ENCODE assay signal across 8 cellular contexts in genomic region chr13:30792257-30793000, GRCh38. TPM values are rescaled to one million over a fixed set of nuclear protein-coding genes. Genes with fewer than 3 reads are reported as not detected.
DNase-seq lines count a peak whose midpoint lies in the region; ATAC-seq and TF ChIP-seq lines count a peak whose summit lies in the region.

No MANE protein-coding gene starts in this region.

- H3K36me3 ChIP-seq in breast epithelium (no peaks in the 10 kb centered on the region), kidney epithelial cell (ENCODE audit: control insufficient read depth, insufficient read depth, low read length) (no peaks in the 10 kb centered on the region)

- no peaks in the 10 kb centered on the region for H3K9me3 Mint-ChIP-seq in activated CD4-positive, alpha-beta T cell treated with anti-CD3 and anti-CD28 coated beads, Interleukin-2, amount 10 ng/mL, durations not matched to agents 7 days and 5 days

- H3K4me3 ChIP-seq in breast epithelium (no peak overlapping the region), kidney epithelial cell (ENCODE audit: low read depth, low read length) (no peak overlapping the region)

- no peaks in the 10 kb centered on the region for H3K27me3 Mint-ChIP-seq in activated CD4-positive, alpha-beta T cell treated with anti-CD3 and anti-CD28 coated beads, Interleukin-2, amount 10 ng/mL, durations not matched to agents 7 days and 5 days

- CTCF ChIA-PET in activated CD4-positive, alpha-beta T cell treated with anti-CD3 and anti-CD28 coated beads, Interleukin-2, amount 10 ng/mL, durations not matched to agents 7 days and 5 days (lab: Charles Lee): interaction anchor here (0.6 to 2.0 kb wide), 5 partner anchors 11 to 259 kb away, joined by 3 to 14 read pairs (median 4); no protein-coding TSS in a partner anchor

- H3K9me3 ChIP-seq in breast epithelium: no peaks in the 10 kb centered on the region

- DNase-seq in NCI-H82 (lab: John Stamatoyannopoulos, UW): peak; percentile 72
- no peak for DNase-seq in NCI-H82 treated with DMSO at 0.1 percent for 48 hours (lab: John Stamatoyannopoulos, UW; ENCODE audit: unreplicated experiment)
- peak; percentile 87 to 91 for DNase-seq in breast epithelium (ENCODE audit: low spot score in 2 of 2)
- DNase-seq in kidney epithelial cell (ENCODE audit: low read depth): peak; percentile 84
- DNase-seq in superior temporal gyrus (ENCODE audit: extremely low spot score): peak; percentile 76
- no peak for DNase-seq in activated CD4-positive, alpha-beta T cell treated with anti-CD3 and anti-CD28 coated beads, Interleukin-2, amount 10 ng/mL, durations not matched to agents 7 days and 5 days
- no peak for DNase-seq in OCI-M1 (lab: John Stamatoyannopoulos, UW)

- no peak overlapping the region for H3K4me3 Mint-ChIP-seq in activated CD4-positive, alpha-beta T cell treated with anti-CD3 and anti-CD28 coated beads, Interleukin-2, amount 10 ng/mL, durations not matched to agents 7 days and 5 days

- no peak for ATAC-seq in GM21360 (IDR thresholded peaks at IDR 0.05; ENCODE audit: unreplicated experiment)

- peak overlapping the region; percentile 83 to 86 for H3K27ac ChIP-seq in breast epithelium

- TF ChIP-seq POLR2A in breast epithelium (IDR thresholded peaks at IDR 0.05): no peak

- no peak overlapping the region for H3K27ac Mint-ChIP-seq in activated CD4-positive, alpha-beta T cell treated with anti-CD3 and anti-CD28 coated beads, Interleukin-2, amount 10 ng/mL, durations not matched to agents 7 days and 5 days

- H3K27me3 ChIP-seq in breast epithelium (no peaks in the 10 kb centered on the region), kidney epithelial cell (ENCODE audit: control insufficient read depth, insufficient read depth, low read length) (no peaks in the 10 kb centered on the region)

- TF ChIP-seq CTCF in breast epithelium (IDR thresholded peaks at IDR 0.05) (peak in 2 of 3 donors; percentile 38 to 42), kidney epithelial cell (IDR thresholded peaks at IDR 0.05; ENCODE audit: insufficient read depth, low read length, poor library complexity, severe bottlenecking) (peak; percentile 71)

- peaks cover 6 to 25% of the 10 kb centered on the region in 2 donors for H3K4me1 ChIP-seq in breast epithelium

- peaks cover 29% of the 10 kb centered on the region for H3K4me1 Mint-ChIP-seq in activated CD4-positive, alpha-beta T cell treated with anti-CD3 and anti-CD28 coated beads, Interleukin-2, amount 10 ng/mL, durations not matched to agents 7 days and 5 days

- POLR2A ChIA-PET in activated CD4-positive, alpha-beta T cell treated with anti-CD3 and anti-CD28 coated beads, Interleukin-2, amount 10 ng/mL, durations not matched to agents 7 days and 5 days (lab: Charles Lee): no interaction called here

- no peaks in the 10 kb centered on the region for H3K36me3 Mint-ChIP-seq in activated CD4-positive, alpha-beta T cell treated with anti-CD3 and anti-CD28 coated beads, Interleukin-2, amount 10 ng/mL, durations not matched to agents 7 days and 5 days (ENCODE audit: low read depth)

- intact Hi-C loops in breast epithelium (cut with DNase I; ENCODE audit: low total_unique reads): loop anchor here (10.0 kb wide), 1 partner anchor 108 kb away; no protein-coding TSS in a partner anchor

RNA-seq across cellular contexts. Expression of gene ALOX5AP, which starts 57.1 kb away (rescaled TPM):
- total RNA-seq in breast epithelium: 10 to 100 TPM; 32.1 to 47.4 (median 37.9) TPM
- total RNA-seq in kidney epithelial cell: 85.4 and 96.0 TPM in 2 replicates
- 10 to 100 TPM; 66.4 to 88.7 TPM for total RNA-seq in activated CD4-positive, alpha-beta T cell treated with anti-CD3 and anti-CD28 coated beads, Interleukin-2, amount 10 ng/mL, durations not matched to agents 7 days and 5 days

Comparison
In these comparisons a context has a peak if more than half of its experiments do, and no peak if none do; other contexts are left out.
1. DNase-seq: peak in NCI-H82 (single experiment), breast epithelium (2 of 2), kidney epithelial cell (single experiment) and superior temporal gyrus (single experiment); none in NCI-H82 treated with DMSO at 0.1 percent for 48 hours (single experiment), activated CD4-positive, alpha-beta T cell treated with anti-CD3 and anti-CD28 coated beads, Interleukin-2, amount 10 ng/mL, durations not matched to agents 7 days and 5 days (single experiment) and OCI-M1 (single experiment).